ENCODE assay signal across 5 cellular contexts in the genomic region with DNA sequence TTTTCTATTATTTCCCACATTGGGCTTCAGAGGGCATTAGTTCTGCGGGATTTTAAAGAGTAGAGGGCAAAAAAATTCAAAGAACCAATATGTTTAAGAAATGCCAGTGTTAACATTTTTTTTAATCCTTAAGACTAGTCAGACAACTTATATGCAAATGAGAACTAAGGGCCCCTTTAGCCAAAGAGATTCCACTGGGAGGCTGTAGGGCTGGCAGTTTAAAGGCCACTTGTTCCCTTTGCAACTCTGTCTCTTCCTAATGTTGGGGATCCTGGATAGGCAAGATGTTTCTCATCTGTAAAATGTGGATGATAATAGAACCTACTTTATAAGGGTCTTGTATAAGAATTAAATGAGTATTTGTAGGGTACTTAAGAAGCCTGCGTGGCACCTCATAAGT.
"Had no signal": no experiment of that assay in that cellular context is flagged by ENCODE, and none has a peak within 500 bp of the region (broad histone marks: within the 10 kb centered on the region; RNA-seq: fewer than 3 reads in every experiment).

No MANE protein-coding gene starts in this region.

- H3K4me1 Mint-ChIP-seq: IgD-negative memory B cell had no signal

- H3K27ac Mint-ChIP-seq: HFFc6, IgD-negative memory B cell had no signal

- H3K27me3 Mint-ChIP-seq: IgD-negative memory B cell had no signal

- H3K36me3 Mint-ChIP-seq: IgD-negative memory B cell had no signal

- H3K4me3 Mint-ChIP-seq: HFFc6, IgD-negative memory B cell had no signal

- DNase-seq: GM23248, HFFc6 had no signal

- ATAC-seq: HCT116, HepG2 had no signal
